ENCODE assay signal across 21 cellular contexts in genomic region chr2:201411421-201411820, GRCh38. TPM values are rescaled to one million over a fixed set of nuclear protein-coding genes. Genes with fewer than 3 reads are reported as not detected.
DNase-seq lines count a peak whose midpoint lies in the region; ATAC-seq and TF ChIP-seq lines count a peak whose summit lies in the region.
"Had no signal": no experiment of that assay in that cellular context is flagged by ENCODE, and none has a peak within 500 bp of the region (broad histone marks: within the 10 kb centered on the region; RNA-seq: fewer than 3 reads in every experiment).

No MANE protein-coding gene starts in this region.

- intact Hi-C loops in heart right ventricle (cut with DNase I): loop anchor here in 2 of 10 donors (5.0 kb wide), 1 partner anchor 41 kb away; the partner anchor contains the start of genes STRADB (in 2 of the 2) and TRAK2 (in 2 of the 2)
- intact Hi-C loops in Right ventricle myocardium superior (cut with DNase I): no loop called here
- intact Hi-C loops in activated B cell treated with CpG ODN at 0.5 μM for 24 hours (cut with micrococcal nuclease): no loop called here
- intact Hi-C loops in tibial artery (cut with DNase I; ENCODE audit: low total_unique reads): no loop called here
- intact Hi-C loops in activated T-helper 1 cell treated with anti-CD3 and anti-CD28 coated beads, Interleukin-12 subunit alpha, Interleukin-12 subunit beta, Interleukin-2, Interleukin-4 antibody, amounts not matched to agents 30 ng/mL and 10 ng/mL and 1 ng/mL, durations not matched to agents 14 hours and 24 hours and 36 hours (cut with micrococcal nuclease): no loop called here

- H3K4me1 ChIP-seq in heart right ventricle (peaks cover 5 to 95% (median 60%) of the 10 kb centered on the region in 9 donors), gastroesophageal sphincter (peaks cover 13 to 94% (median 28%) of the 10 kb centered on the region in 3 donors), tibial artery (peaks cover 0 to 99% (median 60%) of the 10 kb centered on the region in 4 donors)

- CTCF ChIA-PET in activated B cell treated with CpG ODN at 0.5 μM for 24 hours (lab: Charles Lee): no interaction called here

- H3K27me3 Mint-ChIP-seq in activated B cell treated with CpG ODN at 0.5 μM for 24 hours: no peaks in the 10 kb centered on the region
- H3K27me3 Mint-ChIP-seq in activated T-helper 1 cell treated with anti-CD3 and anti-CD28 coated beads, Interleukin-12 subunit alpha, Interleukin-12 subunit beta, Interleukin-2, Interleukin-4 antibody, amounts not matched to agents 30 ng/mL and 10 ng/mL and 1 ng/mL, durations not matched to agents 14 hours and 24 hours and 36 hours (ENCODE audit: insufficient read depth): no peaks in the 10 kb centered on the region

- DNase-seq in heart right ventricle: no peak
- no peak for DNase-seq in Right ventricle myocardium superior
- no peak for DNase-seq in activated B cell treated with CpG ODN at 0.5 μM for 24 hours
- no peak for DNase-seq in tibial artery
- no peak for DNase-seq in activated T-helper 1 cell treated with anti-CD3 and anti-CD28 coated beads, Interleukin-12 subunit alpha, Interleukin-12 subunit beta, Interleukin-2, Interleukin-4 antibody, amounts not matched to agents 30 ng/mL and 10 ng/mL and 1 ng/mL, durations not matched to agents 14 hours and 24 hours and 36 hours (ENCODE audit: low spot score)
- no peak for DNase-seq in activated CD4-positive, CD25-positive, alpha-beta regulatory T cell (lab: John Stamatoyannopoulos, UW)
- DNase-seq: activated CD8-positive, alpha-beta memory T cell treated with anti-CD3 and anti-CD28 coated beads for 24 hours; Caco-2; GDM1; immature natural killer cell; KG1; lower lobe of right lung; NCI-H1048; NCI-H2081; NCI-H524; SIG-M5; stimulated activated naive CD4-positive, alpha-beta T cell had no signal

- TF ChIP-seq EP300 in gastroesophageal sphincter (IDR thresholded peaks at IDR 0.05): no peak

- H3K4me3 ChIP-seq in heart right ventricle: no peak overlapping the region
- no peak overlapping the region for H3K4me3 ChIP-seq in gastroesophageal sphincter
- no peak overlapping the region for H3K4me3 ChIP-seq in tibial artery
- H3K4me3 ChIP-seq: HAP-1, lower lobe of right lung had no signal

- TF ChIP-seq POLR2A in gastroesophageal sphincter (IDR thresholded peaks at IDR 0.05): no peak

- H3K27ac Mint-ChIP-seq in activated B cell treated with CpG ODN at 0.5 μM for 24 hours: peak overlapping the region; percentile 57
- no peak overlapping the region for H3K27ac Mint-ChIP-seq in activated T-helper 1 cell treated with anti-CD3 and anti-CD28 coated beads, Interleukin-12 subunit alpha, Interleukin-12 subunit beta, Interleukin-2, Interleukin-4 antibody, amounts not matched to agents 30 ng/mL and 10 ng/mL and 1 ng/mL, durations not matched to agents 14 hours and 24 hours and 36 hours
- H3K27ac Mint-ChIP-seq: nephron had no signal

- peak overlapping the region in 6 of 10 donors; percentile 6 to 90 (median 60) for H3K27ac ChIP-seq in heart right ventricle
- peak overlapping the region in 2 of 4 donors; percentile 36 to 43 for H3K27ac ChIP-seq in gastroesophageal sphincter
- peak overlapping the region; percentile 62 to 65 for H3K27ac ChIP-seq in tibial artery
- H3K27ac ChIP-seq: lower lobe of right lung had no signal

- H3K27me3 ChIP-seq in heart right ventricle: no peaks in the 10 kb centered on the region
- H3K27me3 ChIP-seq in gastroesophageal sphincter: no peaks in the 10 kb centered on the region
- no peaks in the 10 kb centered on the region for H3K27me3 ChIP-seq in tibial artery

- no peaks in the 10 kb centered on the region for H3K36me3 ChIP-seq in heart right ventricle
- H3K36me3 ChIP-seq in gastroesophageal sphincter: no peaks in the 10 kb centered on the region
- H3K36me3 ChIP-seq in tibial artery: no peaks in the 10 kb centered on the region
- H3K36me3 ChIP-seq: HAP-1, lower lobe of right lung had no signal

- no peaks in the 10 kb centered on the region for H3K9me3 Mint-ChIP-seq in activated B cell treated with CpG ODN at 0.5 μM for 24 hours
- no peaks in the 10 kb centered on the region for H3K9me3 Mint-ChIP-seq in activated T-helper 1 cell treated with anti-CD3 and anti-CD28 coated beads, Interleukin-12 subunit alpha, Interleukin-12 subunit beta, Interleukin-2, Interleukin-4 antibody, amounts not matched to agents 30 ng/mL and 10 ng/mL and 1 ng/mL, durations not matched to agents 14 hours and 24 hours and 36 hours
- H3K9me3 Mint-ChIP-seq: immature natural killer cell, nephron had no signal

- peaks cover 14% of the 10 kb centered on the region for H3K36me3 Mint-ChIP-seq in activated B cell treated with CpG ODN at 0.5 μM for 24 hours (ENCODE audit: low read depth)
- peaks cover 13% of the 10 kb centered on the region for H3K36me3 Mint-ChIP-seq in activated T-helper 1 cell treated with anti-CD3 and anti-CD28 coated beads, Interleukin-12 subunit alpha, Interleukin-12 subunit beta, Interleukin-2, Interleukin-4 antibody, amounts not matched to agents 30 ng/mL and 10 ng/mL and 1 ng/mL, durations not matched to agents 14 hours and 24 hours and 36 hours (ENCODE audit: low read depth)

- peaks cover 22% of the 10 kb centered on the region for H3K4me1 Mint-ChIP-seq in activated B cell treated with CpG ODN at 0.5 μM for 24 hours
- H3K4me1 Mint-ChIP-seq in activated T-helper 1 cell treated with anti-CD3 and anti-CD28 coated beads, Interleukin-12 subunit alpha, Interleukin-12 subunit beta, Interleukin-2, Interleukin-4 antibody, amounts not matched to agents 30 ng/mL and 10 ng/mL and 1 ng/mL, durations not matched to agents 14 hours and 24 hours and 36 hours (ENCODE audit: low read depth): peaks cover 11% of the 10 kb centered on the region

- no peak for TF ChIP-seq CTCF in heart right ventricle (IDR thresholded peaks at IDR 0.05)
- no peak for TF ChIP-seq CTCF in activated B cell treated with CpG ODN at 0.5 μM for 24 hours (IDR thresholded peaks at IDR 0.05)
- no peak for TF ChIP-seq CTCF in gastroesophageal sphincter (IDR thresholded peaks at IDR 0.05)
- no peak for TF ChIP-seq CTCF in tibial artery (IDR thresholded peaks at IDR 0.05)

- no peaks in the 10 kb centered on the region for H3K9me3 ChIP-seq in heart right ventricle
- no peaks in the 10 kb centered on the region for H3K9me3 ChIP-seq in gastroesophageal sphincter
- H3K9me3 ChIP-seq in tibial artery: no peaks in the 10 kb centered on the region
- H3K9me3 ChIP-seq: Caco-2, HAP-1, lower lobe of right lung had no signal

- POLR2A ChIA-PET in activated B cell treated with CpG ODN at 0.5 μM for 24 hours (lab: Charles Lee): no interaction called here

- H3K4me3 Mint-ChIP-seq in activated B cell treated with CpG ODN at 0.5 μM for 24 hours: no peak overlapping the region
- no peak overlapping the region for H3K4me3 Mint-ChIP-seq in activated T-helper 1 cell treated with anti-CD3 and anti-CD28 coated beads, Interleukin-12 subunit alpha, Interleukin-12 subunit beta, Interleukin-2, Interleukin-4 antibody, amounts not matched to agents 30 ng/mL and 10 ng/mL and 1 ng/mL, durations not matched to agents 14 hours and 24 hours and 36 hours
- H3K4me3 Mint-ChIP-seq: immature natural killer cell, nephron had no signal

- ATAC-seq in heart right ventricle: peak in 1 of 8 donors; percentile 30
- ATAC-seq in Right ventricle myocardium superior (ENCODE audit: poor library complexity): no peak
- no peak for ATAC-seq in activated B cell treated with CpG ODN at 0.5 μM for 24 hours (ENCODE audit: low read depth)
- ATAC-seq in gastroesophageal sphincter: peak; percentile 36
- no peak for ATAC-seq in GM18520 (IDR thresholded peaks at IDR 0.05; ENCODE audit: unreplicated experiment)
- ATAC-seq: lower lobe of right lung had no signal

RNA-seq across cellular contexts. Expression of gene TRAK2, which starts 39.8 kb away (rescaled TPM):
- total RNA-seq in heart right ventricle (100 to 1,000 TPM; 124 to 190 (median 169) TPM), Right ventricle myocardium superior (163 TPM), activated B cell treated with CpG ODN at 0.5 μM for 24 hours (17.7 and 20.1 TPM in 2 replicates), gastroesophageal sphincter (100 to 1,000 TPM in 2 of 4 donors, 10 to 100 TPM in 2; 64.8 to 129 (median 105) TPM)
- polyA plus RNA-seq in heart right ventricle: 10 to 100 TPM; 16.6 to 49.5 TPM
- total RNA-seq in activated T-helper 1 cell treated with anti-CD3 and anti-CD28 coated beads, Interleukin-12 subunit alpha, Interleukin-12 subunit beta, Interleukin-2, Interleukin-4 antibody, amounts not matched to agents 30 ng/mL and 10 ng/mL and 1 ng/mL, durations not matched to agents 14 hours and 24 hours and 36 hours: 24.7 and 28.9 TPM in 2 replicates

RNA-seq across cellular contexts. Expression of gene STRADB, which starts 40.1 kb away (rescaled TPM):
- total RNA-seq in heart right ventricle: 10 to 100 TPM; 43.1 to 77.6 (median 58.6) TPM
- polyA plus RNA-seq in heart right ventricle: 10 to 100 TPM; 20.3 to 53.0 TPM
- total RNA-seq in Right ventricle myocardium superior: 84.3 TPM
- total RNA-seq in activated B cell treated with CpG ODN at 0.5 μM for 24 hours: 17.8 and 23.3 TPM in 2 replicates
- total RNA-seq in gastroesophageal sphincter: 10 to 100 TPM in 3 of 4 donors, 1 to 10 TPM in 1; 9.3 to 34.9 (median 13.0) TPM
- 14.6 and 18.1 TPM in 2 replicates for total RNA-seq in activated T-helper 1 cell treated with anti-CD3 and anti-CD28 coated beads, Interleukin-12 subunit alpha, Interleukin-12 subunit beta, Interleukin-2, Interleukin-4 antibody, amounts not matched to agents 30 ng/mL and 10 ng/mL and 1 ng/mL, durations not matched to agents 14 hours and 24 hours and 36 hours

RNA-seq across cellular contexts. Expression of gene FLACC1, which starts 54.3 kb away (rescaled TPM):
- total RNA-seq in heart right ventricle (10 to 100 TPM in 4 of 10 donors, 1 to 10 TPM in 6; 5.6 to 15.9 (median 8.4) TPM), Right ventricle myocardium superior (8.3 TPM), activated B cell treated with CpG ODN at 0.5 μM for 24 hours (3.5 and 4.6 TPM in 2 replicates), gastroesophageal sphincter (1 to 10 TPM; 1.1 to 3.8 (median 3.2) TPM)
- 1 to 10 TPM in 1 of 2 donors, under 1 TPM in 1; 0.88 to 6.2 TPM for polyA plus RNA-seq in heart right ventricle
- 0.23 and 1.1 TPM in 2 replicates for total RNA-seq in activated T-helper 1 cell treated with anti-CD3 and anti-CD28 coated beads, Interleukin-12 subunit alpha, Interleukin-12 subunit beta, Interleukin-2, Interleukin-4 antibody, amounts not matched to agents 30 ng/mL and 10 ng/mL and 1 ng/mL, durations not matched to agents 14 hours and 24 hours and 36 hours
